In the genomic region with DNA sequence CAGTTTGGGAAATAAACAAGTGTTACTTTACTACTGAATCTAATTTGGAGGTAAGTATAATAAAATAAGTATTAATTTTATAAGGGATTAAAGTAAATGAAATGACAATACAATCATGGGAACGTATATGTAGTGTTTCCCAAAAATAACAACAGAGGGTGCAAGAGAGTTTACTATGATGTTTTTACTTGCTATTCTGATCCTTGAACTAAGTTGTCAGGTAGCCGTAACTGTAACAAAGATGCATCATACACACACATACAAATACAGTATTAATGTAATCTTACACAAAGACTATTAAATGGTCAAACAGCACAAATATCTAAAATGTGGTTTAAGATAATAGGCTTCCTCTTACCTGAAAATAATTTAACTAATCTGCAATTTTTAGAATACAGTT, we compare ENCODE assay signal across 8 cellular contexts.
DNase-seq lines count a peak whose midpoint lies in the region; ATAC-seq and TF ChIP-seq lines count a peak whose summit lies in the region.

No MANE protein-coding gene starts in this region.

- H3K27me3 ChIP-seq in SU-DHL-6 (ENCODE audit: low read length): no peaks in the 10 kb centered on the region
- no peaks in the 10 kb centered on the region for H3K27me3 ChIP-seq in tibial artery

- no peaks in the 10 kb centered on the region; the same call in 1 of the 2 replicates for H3K36me3 ChIP-seq in SU-DHL-6 (ENCODE audit: low read length)
- H3K36me3 ChIP-seq in tibial artery: no peaks in the 10 kb centered on the region

- peaks cover 0 to 23% (median 9%) of the 10 kb centered on the region in 4 donors for H3K4me1 ChIP-seq in tibial artery

- DNase-seq in GM12864 (ENCODE audit: low read depth): no peak
- DNase-seq in Jurkat, Clone E6-1 (ENCODE audit: low read depth, low spot score): peak; percentile 20
- DNase-seq in globus pallidus (ENCODE audit: low spot score): peak; percentile 57
- no peak for DNase-seq in tibial artery
- DNase-seq in activated T-cell treated with anti-CD3 and anti-CD28 coated beads for 4 hours: no peak

- no peak overlapping the region for H3K4me3 ChIP-seq in GM12864 (ENCODE audit: low read depth, low read length)
- H3K4me3 ChIP-seq in Jurkat, Clone E6-1 (ENCODE audit: low read length): no peak overlapping the region
- no peak overlapping the region for H3K4me3 ChIP-seq in SU-DHL-6 (ENCODE audit: insufficient read depth, low read length, poor library complexity, severe bottlenecking)
- H3K4me3 ChIP-seq in tibial artery: no peak overlapping the region

- TF ChIP-seq CTCF in GM12864 (IDR thresholded peaks at IDR 0.05; ENCODE audit: low read depth, low read length, missing control alignments) (peak; percentile 38), SU-DHL-6 (IDR thresholded peaks at IDR 0.05; ENCODE audit: insufficient read depth, low read length, poor library complexity, severe bottlenecking) (peak; percentile 20), tibial artery (IDR thresholded peaks at IDR 0.05) (peak; percentile 55 to 64)

- H3K27ac ChIP-seq in SU-DHL-6 (ENCODE audit: low read depth, low read length): no peak overlapping the region
- H3K27ac ChIP-seq in tibial artery: no peak overlapping the region

- no peaks in the 10 kb centered on the region for H3K79me2 ChIP-seq in SU-DHL-6 (ENCODE audit: insufficient read depth, low read length)

- H3F3A ChIP-seq in SU-DHL-6 (ENCODE audit: insufficient read depth): peaks cover 10% of the 10 kb centered on the region; the same call in 1 of the 2 replicates

- no peaks in the 10 kb centered on the region for H3K9me2 ChIP-seq in SU-DHL-6 (replicated peaks; ENCODE audit: insufficient read depth, low read length)

- intact Hi-C loops in tibial artery (cut with DNase I; ENCODE audit: low total_unique reads): loop anchor here (5.0 kb wide), 1 partner anchor 411 kb away; no protein-coding TSS in a partner anchor

- no peak overlapping the region for H3K4me2 ChIP-seq in SU-DHL-6 (ENCODE audit: low read depth, low read length, poor library complexity, severe bottlenecking)

- H3K9ac ChIP-seq in SU-DHL-6 (ENCODE audit: low read length): no peak overlapping the region

- H3K9me3 ChIP-seq in SU-DHL-6 (ENCODE audit: insufficient read depth, low read length) (no peaks in the 10 kb centered on the region), tibial artery (peaks cover 0 to 3% (median 0%) of the 10 kb centered on the region in 3 donors)

- no peak overlapping the region for H2AFZ ChIP-seq in SU-DHL-6 (ENCODE audit: low read depth, low read length, severe bottlenecking)

- peaks cover 3% of the 10 kb centered on the region; the same call in 1 of the 2 replicates for H4K20me1 ChIP-seq in SU-DHL-6 (ENCODE audit: low read depth, low read length)

- ATAC-seq in HG03108 (IDR thresholded peaks at IDR 0.05; ENCODE audit: unreplicated experiment) (no peak), HG02938 (IDR thresholded peaks at IDR 0.05; ENCODE audit: unreplicated experiment) (no peak)

Comparison
In these comparisons a context has a peak if more than half of its experiments do, and no peak if none do; other contexts are left out.
1. DNase-seq: peak in Jurkat, Clone E6-1 (single experiment) and globus pallidus (single experiment); none in GM12864 (single experiment), tibial artery (0 of 2) and activated T-cell treated with anti-CD3 and anti-CD28 coated beads for 4 hours (single experiment).
2. Peak in every context shown above with its lines, with median percentiles within 50 percentile points of each other: CTCF ChIP-seq.